Comparison of ENCODE assay signal across 10 cellular contexts in the genomic region with DNA sequence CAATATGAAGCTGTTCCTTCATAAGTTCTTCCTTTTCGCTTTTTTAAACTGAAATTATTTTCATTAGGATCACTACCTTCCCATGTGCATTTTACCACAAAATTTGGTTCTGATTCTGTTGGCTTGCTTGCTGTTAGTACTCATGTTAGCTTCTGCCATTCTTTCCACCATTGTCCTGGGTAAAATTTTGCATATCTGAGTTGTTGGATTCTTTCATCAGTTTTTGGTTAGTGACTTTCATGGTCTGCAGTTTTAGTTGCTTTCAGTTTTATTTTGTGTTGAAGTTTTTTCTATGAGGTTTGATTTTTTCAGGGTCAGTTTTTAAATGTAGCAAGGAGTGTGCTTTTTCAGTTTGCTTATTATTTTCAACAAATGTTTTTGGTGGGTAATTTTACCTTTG.
DNase-seq lines count a peak whose midpoint lies in the region; ATAC-seq and TF ChIP-seq lines count a peak whose summit lies in the region.
"Had no signal": no experiment of that assay in that cellular context is flagged by ENCODE, and none has a peak within 500 bp of the region (broad histone marks: within the 10 kb centered on the region; RNA-seq: fewer than 3 reads in every experiment).

No MANE protein-coding gene starts in this region.

- peaks cover 22% of the 10 kb centered on the region for H3K36me3 Mint-ChIP-seq in activated CD8-positive, alpha-beta memory T cell treated with anti-CD3 and anti-CD28 coated beads, Interleukin-2, amount 10 ng/mL, durations not matched to agents 7 days and 5 days
- peaks cover 46% of the 10 kb centered on the region for H3K36me3 Mint-ChIP-seq in activated CD4-positive, alpha-beta memory T cell treated with anti-CD3 and anti-CD28 coated beads, Interleukin-2, amount 10 ng/mL, durations not matched to agents 7 days and 5 days (ENCODE audit: low read depth)
- peaks cover 0 to 3% (median 0%) of the 10 kb centered on the region in 3 donors for H3K36me3 Mint-ChIP-seq in immature natural killer cell

- no peak for TF ChIP-seq CTCF in RWPE1 (conservative IDR thresholded peaks at IDR 0.05; ENCODE audit: low read depth)

- H3K27me3 ChIP-seq in thymus (ENCODE audit: control insufficient read depth, insufficient read depth) = no peaks in the 10 kb centered on the region

- no peaks in the 10 kb centered on the region for H3K9me3 ChIP-seq in thymus (ENCODE audit: control insufficient read depth)

- peaks cover 85% of the 10 kb centered on the region for H3K4me1 Mint-ChIP-seq in activated CD8-positive, alpha-beta memory T cell treated with anti-CD3 and anti-CD28 coated beads, Interleukin-2, amount 10 ng/mL, durations not matched to agents 7 days and 5 days
- H3K4me1 Mint-ChIP-seq in activated CD4-positive, alpha-beta memory T cell treated with anti-CD3 and anti-CD28 coated beads, Interleukin-2, amount 10 ng/mL, durations not matched to agents 7 days and 5 days = peaks cover 91% of the 10 kb centered on the region
- H3K4me1 Mint-ChIP-seq in immature natural killer cell = peaks cover 96 to 98% of the 10 kb centered on the region in 2 donors

- no peak for DNase-seq in activated CD8-positive, alpha-beta memory T cell treated with anti-CD3 and anti-CD28 coated beads, Interleukin-2, amount 10 ng/mL, durations not matched to agents 7 days and 5 days
- no peak for DNase-seq in activated CD8-positive, alpha-beta memory T cell treated with anti-CD3 and anti-CD28 coated beads for 24 hours
- no peak for DNase-seq in activated CD4-positive, alpha-beta memory T cell treated with anti-CD3 and anti-CD28 coated beads, Interleukin-2, amount 10 ng/mL, durations not matched to agents 7 days and 5 days
- DNase-seq in immature natural killer cell = peak; percentile 22 to 33 (median 27)
- no peak for DNase-seq in stimulated activated naive CD4-positive, alpha-beta T cell (lab: John Stamatoyannopoulos, UW)
- no peak for DNase-seq in RWPE1 (ENCODE audit: low spot score)
- DNase-seq: NCI-H2029, SIG-M5 had no signal

- peak overlapping the region; percentile 67 for H3K4me3 Mint-ChIP-seq in activated CD8-positive, alpha-beta memory T cell treated with anti-CD3 and anti-CD28 coated beads, Interleukin-2, amount 10 ng/mL, durations not matched to agents 7 days and 5 days
- peak overlapping the region; percentile 11 for H3K4me3 Mint-ChIP-seq in activated CD4-positive, alpha-beta memory T cell treated with anti-CD3 and anti-CD28 coated beads, Interleukin-2, amount 10 ng/mL, durations not matched to agents 7 days and 5 days
- H3K4me3 Mint-ChIP-seq in immature natural killer cell = peak overlapping the region; percentile 57 to 79 (median 75)

- no peaks in the 10 kb centered on the region for H3K27me3 Mint-ChIP-seq in activated CD8-positive, alpha-beta memory T cell treated with anti-CD3 and anti-CD28 coated beads, Interleukin-2, amount 10 ng/mL, durations not matched to agents 7 days and 5 days
- no peaks in the 10 kb centered on the region for H3K27me3 Mint-ChIP-seq in activated CD4-positive, alpha-beta memory T cell treated with anti-CD3 and anti-CD28 coated beads, Interleukin-2, amount 10 ng/mL, durations not matched to agents 7 days and 5 days
- H3K27me3 Mint-ChIP-seq in immature natural killer cell (ENCODE audit: low read depth in 3 of 3) = peaks cover 2 to 7% (median 6%) of the 10 kb centered on the region in 3 donors

- 96% methylated on average over 1 of the region's 1 CpG for WGBS in thymus

- no peak for ATAC-seq in activated CD8-positive, alpha-beta memory T cell treated with anti-CD3 and anti-CD28 coated beads, Interleukin-2, amount 10 ng/mL, durations not matched to agents 7 days and 5 days
- no peak for ATAC-seq in HG02885 (IDR thresholded peaks at IDR 0.05; ENCODE audit: poor library complexity, unreplicated experiment)

- peaks cover 19% of the 10 kb centered on the region for H3K4me1 ChIP-seq in thymus (ENCODE audit: control insufficient read depth, insufficient read depth, low read length)

- H3K27ac Mint-ChIP-seq in activated CD8-positive, alpha-beta memory T cell treated with anti-CD3 and anti-CD28 coated beads, Interleukin-2, amount 10 ng/mL, durations not matched to agents 7 days and 5 days = peak overlapping the region; percentile 87
- peak overlapping the region; percentile 45 for H3K27ac Mint-ChIP-seq in activated CD4-positive, alpha-beta memory T cell treated with anti-CD3 and anti-CD28 coated beads, Interleukin-2, amount 10 ng/mL, durations not matched to agents 7 days and 5 days
- peak overlapping the region; percentile 98 to 100 (median 99) for H3K27ac Mint-ChIP-seq in immature natural killer cell

- no peak overlapping the region for H3K4me3 ChIP-seq in thymus (ENCODE audit: low read length)

- H3K36me3 ChIP-seq in thymus (ENCODE audit: control insufficient read depth, insufficient read depth) = no peaks in the 10 kb centered on the region

- no peaks in the 10 kb centered on the region for H3K9me3 Mint-ChIP-seq in activated CD8-positive, alpha-beta memory T cell treated with anti-CD3 and anti-CD28 coated beads, Interleukin-2, amount 10 ng/mL, durations not matched to agents 7 days and 5 days (ENCODE audit: low read depth)
- H3K9me3 Mint-ChIP-seq in activated CD4-positive, alpha-beta memory T cell treated with anti-CD3 and anti-CD28 coated beads, Interleukin-2, amount 10 ng/mL, durations not matched to agents 7 days and 5 days = no peaks in the 10 kb centered on the region
- no peaks in the 10 kb centered on the region for H3K9me3 Mint-ChIP-seq in immature natural killer cell

- POLR2A ChIA-PET in activated CD4-positive, alpha-beta memory T cell treated with anti-CD3 and anti-CD28 coated beads, Interleukin-2, amount 10 ng/mL, durations not matched to agents 7 days and 5 days (lab: Charles Lee) = interaction anchor here (1.0 to 5.8 kb wide), 7 partner anchors 10 to 65 kb away, joined by 3 to 83 read pairs (median 5); no protein-coding TSS in a partner anchor
- POLR2A ChIA-PET in RWPE1 (lab: Yijun Ruan, JAX; ENCODE audit: low non-redundant PET) = no interaction called here

- CTCF ChIA-PET in activated CD8-positive, alpha-beta memory T cell treated with anti-CD3 and anti-CD28 coated beads, Interleukin-2, amount 10 ng/mL, durations not matched to agents 7 days and 5 days (lab: Charles Lee) = interaction anchor here (0.6 to 1.2 kb wide), 2 partner anchors 15 to 47 kb away, joined by 3 read pairs; no protein-coding TSS in a partner anchor
- CTCF ChIA-PET in activated CD4-positive, alpha-beta memory T cell treated with anti-CD3 and anti-CD28 coated beads, Interleukin-2, amount 10 ng/mL, durations not matched to agents 7 days and 5 days (lab: Charles Lee) = no interaction called here
- CTCF ChIA-PET in RWPE1 (lab: Yijun Ruan, JAX) = interaction anchor here (0.6 to 0.8 kb wide), 2 partner anchors 191 to 1092 kb away, joined by 6 read pairs; a partner anchor contains a TSS

- peak overlapping the region; percentile 56 for H3K27ac ChIP-seq in thymus (ENCODE audit: low read depth)
- H3K27ac ChIP-seq in RWPE1 = no peak overlapping the region

Comparison
In these comparisons a context has a peak if more than half of its experiments do, and no peak if none do; other contexts are left out.
1. DNase-seq: peak in immature natural killer cell (3 of 3); none in activated CD8-positive, alpha-beta memory T cell treated with anti-CD3 and anti-CD28 coated beads, Interleukin-2, amount 10 ng/mL, durations not matched to agents 7 days and 5 days (single experiment), activated CD8-positive, alpha-beta memory T cell treated with anti-CD3 and anti-CD28 coated beads for 24 hours (single experiment), activated CD4-positive, alpha-beta memory T cell treated with anti-CD3 and anti-CD28 coated beads, Interleukin-2, amount 10 ng/mL, durations not matched to agents 7 days and 5 days (single experiment), stimulated activated naive CD4-positive, alpha-beta T cell (0 of 6) and RWPE1 (single experiment).
2. H3K27ac Mint-ChIP-seq: peak in every context shown above with its lines; median percentile 99 in immature natural killer cell; 87 in activated CD8-positive, alpha-beta memory T cell treated with anti-CD3 and anti-CD28 coated beads, Interleukin-2, amount 10 ng/mL, durations not matched to agents 7 days and 5 days; 45 in activated CD4-positive, alpha-beta memory T cell treated with anti-CD3 and anti-CD28 coated beads, Interleukin-2, amount 10 ng/mL, durations not matched to agents 7 days and 5 days.
3. H3K4me3 Mint-ChIP-seq: peak in every context shown above with its lines; median percentile 75 in immature natural killer cell; 67 in activated CD8-positive, alpha-beta memory T cell treated with anti-CD3 and anti-CD28 coated beads, Interleukin-2, amount 10 ng/mL, durations not matched to agents 7 days and 5 days; 11 in activated CD4-positive, alpha-beta memory T cell treated with anti-CD3 and anti-CD28 coated beads, Interleukin-2, amount 10 ng/mL, durations not matched to agents 7 days and 5 days.